Comparison of ENCODE assay signal across 2 cellular contexts in the genomic region with DNA sequence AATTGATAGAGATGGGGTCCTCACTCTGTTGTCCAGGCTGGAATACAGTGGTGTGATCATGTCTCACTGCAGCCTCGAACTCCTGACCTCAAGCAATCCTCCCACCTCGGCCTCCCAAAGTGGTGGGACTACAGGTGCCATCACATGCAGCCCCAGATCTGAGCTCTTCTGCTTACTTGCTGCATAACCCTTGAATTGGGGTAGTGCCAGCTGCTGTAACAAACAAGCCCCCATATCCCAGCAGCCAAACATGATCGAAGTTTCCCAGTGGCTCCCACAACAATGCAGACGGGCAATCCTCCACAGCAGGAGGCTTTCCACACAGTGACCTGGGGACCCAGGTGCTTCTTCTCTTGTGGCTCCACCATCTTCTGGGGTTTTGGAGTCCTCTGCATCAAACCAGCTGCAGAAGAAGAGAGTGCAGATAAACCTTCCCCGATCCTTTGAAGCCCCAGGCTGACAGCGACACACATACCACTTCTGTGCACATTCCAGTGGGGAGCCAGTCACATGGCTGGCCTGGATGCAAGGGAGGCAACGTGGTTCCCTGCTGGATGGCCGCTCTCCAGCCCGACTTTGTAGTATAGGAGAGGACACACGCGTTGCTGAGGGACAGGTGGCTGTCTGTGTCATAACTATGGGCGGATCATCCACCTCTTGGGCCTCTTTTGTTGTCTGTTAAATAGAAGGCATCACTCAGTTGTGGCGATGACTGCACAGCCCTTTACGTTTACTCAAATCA.
TF ChIP-seq lines count a peak whose summit lies in the region.

No MANE protein-coding gene starts in this region.

TF ChIP-seq in IMR-90, 13 proteins besides CTCF, POLR2A, EP300 and RAD21:
- TF ChIP-seq MAZ (IDR thresholded peaks at IDR 0.05; ENCODE audit: borderline replicate concordance, low read depth, low read length) = no peak
- no peak for TF ChIP-seq RFX5 (IDR thresholded peaks at IDR 0.05; ENCODE audit: low read depth, low read length)
- TF ChIP-seq MAFK (IDR thresholded peaks at IDR 0.05; ENCODE audit: low read depth, low read length) = no peak
- TF ChIP-seq CEBPB (IDR thresholded peaks at IDR 0.05; ENCODE audit: low read depth, low read length) = no peak
- TF ChIP-seq BHLHE40 (IDR thresholded peaks at IDR 0.05; ENCODE audit: low read depth, low read length) = no peak
- no peak for TF ChIP-seq FOS (IDR thresholded peaks at IDR 0.05; ENCODE audit: low read depth, low read length)
- TF ChIP-seq, protein P1, sequence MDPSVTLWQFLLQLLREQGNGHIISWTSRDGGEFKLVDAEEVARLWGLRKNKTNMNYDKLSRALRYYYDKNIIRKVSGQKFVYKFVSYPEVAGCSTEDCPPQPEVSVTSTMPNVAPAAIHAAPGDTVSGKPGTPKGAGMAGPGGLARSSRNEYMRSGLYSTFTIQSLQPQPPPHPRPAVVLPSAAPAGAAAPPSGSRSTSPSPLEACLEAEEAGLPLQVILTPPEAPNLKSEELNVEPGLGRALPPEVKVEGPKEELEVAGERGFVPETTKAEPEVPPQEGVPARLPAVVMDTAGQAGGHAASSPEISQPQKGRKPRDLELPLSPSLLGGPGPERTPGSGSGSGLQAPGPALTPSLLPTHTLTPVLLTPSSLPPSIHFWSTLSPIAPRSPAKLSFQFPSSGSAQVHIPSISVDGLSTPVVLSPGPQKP (IDR thresholded peaks at IDR 0.05; ENCODE audit: borderline replicate concordance, low read depth, low read length) = no peak

TF ChIP-seq in K562, 482 proteins besides CTCF, POLR2A, EP300 and RAD21:
- no peak for TF ChIP-seq FOXA3 (CRISPR knock-in tag; conservative IDR thresholded peaks at IDR 0.05 in 1 of 2, IDR thresholded peaks at IDR 0.05 in 1 of 2)
- TF ChIP-seq ZNF12 (CRISPR knock-in tag; IDR thresholded peaks at IDR 0.05) = peak; percentile 79
- no peak for TF ChIP-seq NR2C2 (CRISPR knock-in tag; IDR thresholded peaks at IDR 0.05)
- TF ChIP-seq NR2C2 (tag; IDR thresholded peaks at IDR 0.05) = no peak
- TF ChIP-seq ZNF444 (CRISPR knock-in tag; IDR thresholded peaks at IDR 0.05) = no peak
- no peak for TF ChIP-seq ELF4 (CRISPR knock-in tag; IDR thresholded peaks at IDR 0.05)
- TF ChIP-seq RBBP5 (IDR thresholded peaks at IDR 0.05; ENCODE audit: borderline replicate concordance, insufficient read depth, low read length, poor library complexity, severe bottlenecking) = no peak
- TF ChIP-seq HOXB6 (CRISPR knock-in tag; IDR thresholded peaks at IDR 0.05; ENCODE audit: borderline replicate concordance) = no peak
TF ChIP-seq in K562: peak in this region for 1.
